7 cellular contexts compared by ENCODE assay signal in genomic region chr15:90031231-90031791, GRCh38. TPM values are rescaled to one million over a fixed set of nuclear protein-coding genes. Genes with fewer than 3 reads are reported as not detected.
A peak's percentile ranks its signal among the peaks of the same experiment; 100 is the strongest.
DNase-seq lines count a peak whose midpoint lies in the region; ATAC-seq, FAIRE-seq and TF ChIP-seq lines count a peak whose summit lies in the region.

No MANE protein-coding gene starts in this region.

- ATAC-seq in GM21619 (IDR thresholded peaks at IDR 0.05; ENCODE audit: unreplicated experiment) (peak; percentile 90), K562 (no peak)

- BruUV-seq in K562 (replicated peaks; lab: Mats Ljungman, UMichigan) = no TSS peak

- CTCF ChIA-PET in K562 (lab: Yijun Ruan, JAX; ENCODE audit: low intra/inter-chr PET ratio) = no interaction called here

- no peaks in the 10 kb centered on the region for H3K9me3 Mint-ChIP-seq in nephron progenitor cell

- TF ChIP-seq RAD21 in K562 (CRISPR knock-in tag; conservative IDR thresholded peaks at IDR 0.05 in 1 of 2, IDR thresholded peaks at IDR 0.05 in 1 of 2) = no peak

- FAIRE-seq in GM18507 (lab: Jason Lieb, UNC) = peak; percentile 99
- peak; percentile 68 for FAIRE-seq in K562 (lab: Jason Lieb, UNC)

- DNase-seq in GM18507 (ENCODE audit: extremely low spot score, insufficient read length, low read depth) (peak; percentile 60), K562 (ENCODE audit: extremely low read depth in 1 of 4, low spot score in 3 of 4) (no peak), nephron progenitor cell (no peak), HPDE6-E6E7 (ENCODE audit: extremely low spot score) (no peak), retina (no peak)

- no peaks in the 10 kb centered on the region for H3K79me2 ChIP-seq in K562 (ENCODE audit: control insufficient read depth, insufficient read depth, low read length)

- POLR2A ChIA-PET in K562 (lab: Yijun Ruan, JAX) = interaction anchor here (1.2 to 1.4 kb wide), 2 partner anchors 8 to 13 kb away, joined by 3 to 6 read pairs; no protein-coding TSS in a partner anchor

- no peak for TF ChIP-seq EP300 in K562 (IDR thresholded peaks at IDR 0.05; ENCODE audit: low read length)

- peaks cover 13% of the 10 kb centered on the region for H3K36me3 Mint-ChIP-seq in nephron progenitor cell (ENCODE audit: low read depth)

- in situ Hi-C loops in K562 (cut with MboI) = no loop called here

- H3K4me3 Mint-ChIP-seq in nephron progenitor cell = no peak overlapping the region

- peaks cover 3% of the 10 kb centered on the region for H3K27me3 Mint-ChIP-seq in nephron progenitor cell (ENCODE audit: low read depth, poor library complexity)

- peak overlapping the region; percentile 94 for H3K27ac ChIP-seq in KOPT-K1 (ENCODE audit: low read depth, low read length, poor library complexity, severe bottlenecking)
- H3K27ac ChIP-seq in K562 (ENCODE audit: extremely low read depth, low read depth, low read length) = no peak overlapping the region

- no peak overlapping the region for H3K4me3 ChIP-seq in K562

- H3K9me3 ChIP-seq in KOPT-K1 (ENCODE audit: insufficient read depth, low read length, poor library complexity, severe bottlenecking) = peaks cover 12% of the 10 kb centered on the region
- no peaks in the 10 kb centered on the region for H3K9me3 ChIP-seq in K562 (replicated peaks; ENCODE audit: control insufficient read depth, insufficient read depth, low read depth, low read length)

- TF ChIP-seq CTCF in K562 (IDR thresholded peaks at IDR 0.05 in 2 of 3, conservative IDR thresholded peaks at IDR 0.05 in 1 of 3; ENCODE audit: insufficient read depth in 2 of 3, low read depth in 1 of 3, low read length in 3 of 3) (no peak), nephron progenitor cell (IDR thresholded peaks at IDR 0.05) (no peak)

- H3K4me1 Mint-ChIP-seq in nephron progenitor cell = peaks cover 47% of the 10 kb centered on the region

- no peak overlapping the region for H3K9ac ChIP-seq in K562 (ENCODE audit: insufficient read depth in 1 of 2, low read depth in 2 of 2, low read length in 2 of 2)

- H3K27ac Mint-ChIP-seq in nephron progenitor cell = peak overlapping the region; percentile 84

- 44% methylated on average over 7 of the region's 8 CpGs for WGBS in K562 (ENCODE audit: insufficient coverage, low coverage, missing lambda C conversion rate)

- H3K4me1 ChIP-seq in K562 (replicated peaks in 1 of 2; ENCODE audit: control insufficient read depth in 2 of 2, insufficient read depth in 2 of 2, low read length in 2 of 2) = peaks cover 19 to 26% of the 10 kb centered on the region in 2 experiments

- intact Hi-C loops in K562 (cut with micrococcal nuclease) = no loop called here

- no peak overlapping the region for H3K4me2 ChIP-seq in K562 (ENCODE audit: insufficient read depth, low read length)

- H4K20me1 ChIP-seq in K562 (replicated peaks; ENCODE audit: control insufficient read depth, insufficient read depth, low read length) = no peaks in the 10 kb centered on the region

- H3K36me3 ChIP-seq in KOPT-K1 (ENCODE audit: insufficient read depth, low read length) (0 out of 2 replicates have a peak, but pooled peaks cover 4% of the 10 kb centered on the region), K562 (ENCODE audit: control insufficient read depth, insufficient read depth, low read length) (no peaks in the 10 kb centered on the region)

- no peaks in the 10 kb centered on the region for H3K27me3 ChIP-seq in K562 (ENCODE audit: control insufficient read depth in 2 of 2, insufficient read depth in 2 of 2, low read length in 2 of 2)

- no peak for TF ChIP-seq POLR2A in K562 (conservative IDR thresholded peaks at IDR 0.05)

- H3K9me1 ChIP-seq in K562 (ENCODE audit: control insufficient read depth, insufficient read depth, low read length) = no peaks in the 10 kb centered on the region

- no peak overlapping the region for H2AFZ ChIP-seq in K562 (ENCODE audit: low read depth, low read length)

TF ChIP-seq in K562, 482 proteins besides CTCF, POLR2A, EP300 and RAD21 (continues in another document):
- TF ChIP-seq MLX (CRISPR knock-in tag; conservative IDR thresholded peaks at IDR 0.05) = no peak
- TF ChIP-seq E2F4 (CRISPR knock-in tag; IDR thresholded peaks at IDR 0.05; ENCODE audit: low read depth) = no peak
- no peak for TF ChIP-seq CC2D1A (IDR thresholded peaks at IDR 0.05)
- TF ChIP-seq SREBF2 (CRISPR knock-in tag; IDR thresholded peaks at IDR 0.05) = no peak
- no peak for TF ChIP-seq CREB5 (CRISPR knock-in tag; IDR thresholded peaks at IDR 0.05)
- peak; percentile 56; the same call in 1 of the 2 replicates for TF ChIP-seq THRA (IDR thresholded peaks at IDR 0.05)
- peak; percentile 47 for TF ChIP-seq ETV1 (tag; conservative IDR thresholded peaks at IDR 0.05; ENCODE audit: low read depth)
- TF ChIP-seq MTA2 (IDR thresholded peaks at IDR 0.05; ENCODE audit: low read depth) = no peak

RNA-seq across cellular contexts. Expression of gene ZNF710, which starts 30.2 kb away (rescaled TPM):
- total RNA-seq in K562 (2011; cell fraction: chromatin; rRNA removed; ENCODE audit: low replicate concordance) = 2.3 and 8.1 TPM in 2 replicates
- total RNA-seq in K562 (2011; cell fraction: nucleolus; rRNA removed) = 5.5 TPM in 2 replicates
- 4.4 TPM in 2 replicates for total RNA-seq in K562 (2011; cell fraction: nucleoplasm; rRNA removed)
- total RNA-seq in K562 (2014; rRNA removed) (5.9 and 6.3 TPM in 2 replicates), K562 (2014; rRNA removed; fragmentation: Illumina TruSeq; extraction: Trizol) (2.8 and 5.2 TPM in 2 replicates), K562 (2015; rRNA removed; fragmentation: Illumina TruSeq; extraction: Trizol) (6.0 and 6.2 TPM in 2 replicates), K562 (2021) (14.2 and 16.7 TPM in 2 replicates)
- polyA plus RNA-seq in K562 (2011; rRNA removed) (2.0 and 2.5 TPM in 2 replicates), K562 (2014; fragmentation: Illumina TruSeq; extraction: Trizol) (4.6 and 8.0 TPM in 2 replicates), K562 (2014; fragmentation: Nextera tagmentation; extraction: Ambion mirVana) (under 1 TPM; 0.56 to 0.63 TPM), K562 (2014; rRNA removed) (4.3 and 6.2 TPM in 2 replicates)
- 3.7 and 4.2 TPM in 2 replicates for polyA plus RNA-seq in K562 (2011; cell fraction: cytosol; rRNA removed)
- polyA plus RNA-seq in K562 (2011; cell fraction: nucleus; rRNA removed) = 3.1 and 6.2 TPM in 2 replicates
- polyA plus RNA-seq in K562 (2012) = 4.2 and 6.5 TPM in 2 replicates
- polyA minus RNA-seq in K562 (2011; rRNA and poly(A)+ RNA removed) = 1.4 and 2.5 TPM in 2 replicates
- 7.5 and 8.4 TPM in 2 replicates for polyA minus RNA-seq in K562 (2011; cell fraction: cytosol; rRNA and poly(A)+ RNA removed)
- 2.2 and 3.3 TPM in 2 replicates for polyA minus RNA-seq in K562 (2011; cell fraction: nucleus; rRNA and poly(A)+ RNA removed)
